19 cellular contexts compared by ENCODE assay signal in genomic region chr9:72552356-72552755, GRCh38. TPM values are rescaled to one million over a fixed set of nuclear protein-coding genes. Genes with fewer than 3 reads are reported as not detected.
"Had no signal": no experiment of that assay in that cellular context is flagged by ENCODE, and none has a peak within 500 bp of the region (broad histone marks: within the 10 kb centered on the region; RNA-seq: fewer than 3 reads in every experiment).

No MANE protein-coding gene starts in this region.

- ATAC-seq: heart left ventricle; left colon; mucosa of descending colon; naive thymus-derived CD8-positive, alpha-beta T cell; right cardiac atrium; upper lobe of right lung had no signal

- H3K4me3 Mint-ChIP-seq: endodermal cell; naive thymus-derived CD8-positive, alpha-beta T cell; T-helper 2 cell treated with Interferon-gamma antibody and Interleukin-4, amounts not matched to agents 5 μg/mL and 100 μg/mL, for 36 hours had no signal

- DNase-seq: activated CD4-positive, alpha-beta T cell treated with anti-CD3 and anti-CD28 coated beads, Interleukin-2, amount 50 U/mL, for 1 hour; activated naive CD4-positive, alpha-beta T cell treated with anti-CD3 and anti-CD28 coated beads, Interleukin-2, amount 50 U/mL, for 16 hours; endodermal cell; heart left ventricle; left colon; mammary epithelial cell; mucosa of descending colon; naive thymus-derived CD8-positive, alpha-beta T cell; right cardiac atrium; stomach; testis; upper lobe of right lung had no signal

- FAIRE-seq: frontal cortex had no signal

- H3K36me3 Mint-ChIP-seq: naive thymus-derived CD8-positive, alpha-beta T cell had no signal

- H3K9me3 Mint-ChIP-seq: activated T-helper 2 cell treated with anti-CD3 and anti-CD28 coated beads, Interferon-gamma antibody, Interleukin-2, Interleukin-4, amounts not matched to agents 10 μg/mL and 5 μg/mL and 100 μg/mL, durations not matched to agents 14 hours and 24 hours and 36 hours; endodermal cell; naive thymus-derived CD8-positive, alpha-beta T cell; T-helper 2 cell treated with Interferon-gamma antibody and Interleukin-4, amounts not matched to agents 5 μg/mL and 100 μg/mL, for 36 hours had no signal

- H3K27me3 ChIP-seq: heart left ventricle, stomach, testis, upper lobe of right lung had no signal

- H3K4me1 ChIP-seq: prostate gland, upper lobe of right lung had no signal

- H3K4me2 ChIP-seq: smooth muscle cell had no signal

- H3K27me3 Mint-ChIP-seq: naive thymus-derived CD8-positive, alpha-beta T cell had no signal

- H3K9me3 ChIP-seq: heart left ventricle, mucosa of descending colon, prostate gland, stomach, testis, upper lobe of right lung had no signal

- H3K27ac Mint-ChIP-seq: activated T-helper 2 cell treated with anti-CD3 and anti-CD28 coated beads, Interferon-gamma antibody, Interleukin-2, Interleukin-4, amounts not matched to agents 10 μg/mL and 5 μg/mL and 100 μg/mL, durations not matched to agents 14 hours and 24 hours and 36 hours; endodermal cell; T-helper 2 cell treated with Interferon-gamma antibody and Interleukin-4, amounts not matched to agents 5 μg/mL and 100 μg/mL, for 36 hours had no signal

- H3K27ac ChIP-seq: heart left ventricle, prostate gland, stomach, testis, upper lobe of right lung had no signal

- H3K36me3 ChIP-seq: heart left ventricle, prostate gland, stomach, upper lobe of right lung had no signal

- H3K4me1 Mint-ChIP-seq: endodermal cell had no signal

- H3K4me3 ChIP-seq: heart left ventricle, mucosa of descending colon, prostate gland, smooth muscle cell, stomach, testis, upper lobe of right lung had no signal

RNA-seq across cellular contexts. Expression of gene TMC1, which starts 30.9 kb away (rescaled TPM):
- total RNA-seq: activated CD8-positive, alpha-beta memory T cell treated with anti-CD3 and anti-CD28 coated beads for 36 hours; activated T-helper 2 cell treated with anti-CD3 and anti-CD28 coated beads, Interferon-gamma antibody, Interleukin-2, Interleukin-4, amounts not matched to agents 10 μg/mL and 5 μg/mL and 100 μg/mL, durations not matched to agents 14 hours and 24 hours and 36 hours; epithelial cell of proximal tubule; mammary epithelial cell; naive thymus-derived CD8-positive, alpha-beta T cell; smooth muscle cell; upper lobe of right lung had no signal
- polyA plus RNA-seq: heart left ventricle; naive thymus-derived CD8-positive, alpha-beta T cell; smooth muscle cell had no signal
